ENCODE assay signal across 26 cellular contexts in the genomic region with DNA sequence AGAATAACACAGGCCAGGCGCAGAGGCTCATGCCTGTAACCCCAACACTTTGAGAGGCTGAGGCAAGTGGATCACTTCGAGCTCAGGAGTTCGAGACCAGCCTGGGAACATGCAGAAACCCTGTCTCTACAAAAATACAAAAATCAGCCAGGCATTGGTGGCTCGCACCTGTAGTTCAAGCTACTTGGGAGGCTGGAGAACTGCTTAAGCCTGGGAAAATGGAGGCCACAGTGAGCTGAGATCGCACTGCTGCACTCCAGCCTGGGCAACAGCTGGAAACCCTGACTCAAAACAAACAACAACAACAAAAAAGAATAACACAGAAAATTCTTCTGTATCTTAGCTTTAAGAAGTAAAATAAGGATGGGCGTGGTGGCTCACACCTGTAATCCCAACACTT.
"Had no signal": no experiment of that assay in that cellular context is flagged by ENCODE, and none has a peak within 500 bp of the region (broad histone marks: within the 10 kb centered on the region; RNA-seq: fewer than 3 reads in every experiment).

No MANE protein-coding gene starts in this region.

- H3K9me3 ChIP-seq: neutrophil, pancreas, prostate gland, right lobe of liver, sigmoid colon, stomach, suprapubic skin, testis, tibial artery, transverse colon, upper lobe of right lung, uterus had no signal

- ATAC-seq: naive thymus-derived CD8-positive, alpha-beta T cell; natural killer cell treated with Interleukin-12 subunit alpha and Interleukin-12 subunit beta and Interleukin-15 and Interleukin-18, amount 100 ng/mL, for 72 hours; pancreas; right cardiac atrium; right lobe of liver; stimulated activated effector memory CD8-positive, alpha-beta T cell treated with anti-CD3 and anti-CD28 coated beads, Interleukin-12 subunit alpha, Interleukin-12 subunit beta, amount 100 ng/mL, for 72 hours; stimulated activated naive B cell treated with anti-CD40 and anti-IgM and Interleukin-4, amounts not matched to agents 10 μg/mL and 1 μg/mL and 100 μg/mL, for 72 hours; upper lobe of right lung had no signal

- H3K36me3 ChIP-seq: neutrophil, pancreas, prostate gland, right lobe of liver, sigmoid colon, stomach, suprapubic skin, tibial artery, transverse colon, upper lobe of right lung, uterus had no signal

- H3K4me3 ChIP-seq: pancreas, prostate gland, right lobe of liver, sigmoid colon, stomach, suprapubic skin, testis, tibial artery, transverse colon, upper lobe of right lung, uterus had no signal

- H3K27ac ChIP-seq: neutrophil, pancreas, prostate gland, right lobe of liver, stomach, suprapubic skin, testis, tibial artery, upper lobe of right lung, uterus had no signal

- H3K27me3 ChIP-seq: neutrophil, pancreas, right lobe of liver, sigmoid colon, stomach, suprapubic skin, testis, tibial artery, transverse colon, upper lobe of right lung, uterus had no signal

- H3K4me1 ChIP-seq: pancreas, prostate gland, right lobe of liver, stomach, suprapubic skin, testis, tibial artery, upper lobe of right lung, uterus had no signal

- DNase-seq: naive thymus-derived CD8-positive, alpha-beta T cell; nephron progenitor cell; nucleus accumbens; pancreas; right cardiac atrium; right lobe of liver; sigmoid colon; small intestine; stimulated activated CD4-positive, alpha-beta T cell treated with anti-CD3 and anti-CD28 coated beads, Interleukin-15, amount 100 ng/mL, for 24 hours; stimulated activated CD4-positive, alpha-beta T cell treated with anti-CD3 and anti-CD28 coated beads, Interleukin-2, amount 100 ng/mL, for 24 hours; stimulated activated CD4-positive, alpha-beta T cell treated with anti-CD3 and anti-CD28 coated beads, Interleukin-2, amount 100 ng/mL, for 48 hours; stimulated activated CD4-positive, alpha-beta T cell treated with anti-CD3 and anti-CD28 coated beads, Interleukin-4, amount 100 ng/mL, for 24 hours; stimulated activated naive B cell treated with anti-CD40 and anti-IgM and Interleukin-4, amounts not matched to agents 10 μg/mL and 1 μg/mL and 100 μg/mL, for 72 hours; stimulated activated naive CD4-positive, alpha-beta T cell treated with Interleukin-2 at 50 U/mL for 16 hours; stomach; substantia nigra; testis; tibial artery; transverse colon; upper lobe of right lung; uterus had no signal
